In the genomic region with DNA sequence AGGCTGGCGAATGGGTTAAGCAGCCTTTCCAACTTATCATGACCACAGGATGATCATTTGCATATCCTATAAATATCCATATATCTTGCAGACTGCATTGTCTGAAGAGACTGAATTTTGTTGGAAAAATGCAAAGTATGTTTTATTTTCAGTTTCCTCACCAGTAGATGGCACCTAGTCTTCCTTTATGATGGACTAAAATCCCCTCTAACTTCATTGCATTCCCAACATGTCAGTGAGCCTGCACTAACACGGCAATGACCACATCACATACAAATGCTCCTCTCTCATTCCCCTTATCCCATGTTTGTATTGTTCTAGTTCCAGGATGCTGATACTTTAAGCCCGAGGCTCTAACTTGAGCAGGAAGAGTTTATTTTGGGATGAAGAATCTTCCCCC, we compare ENCODE assay signal across 9 cellular contexts. TPM values are rescaled to one million over a fixed set of nuclear protein-coding genes. Genes with fewer than 3 reads are reported as not detected.
DNase-seq lines count a peak whose midpoint lies in the region; ATAC-seq, FAIRE-seq and TF ChIP-seq lines count a peak whose summit lies in the region.
"Had no signal": no experiment of that assay in that cellular context is flagged by ENCODE, and none has a peak within 500 bp of the region (broad histone marks: within the 10 kb centered on the region; RNA-seq: fewer than 3 reads in every experiment).

No MANE protein-coding gene starts in this region.

- ATAC-seq in upper lobe of right lung: peak; percentile 72
- no peak for ATAC-seq in stimulated activated naive CD8-positive, alpha-beta T cell treated with anti-CD3 and anti-CD28 coated beads, Interleukin-15, Interleukin-2, amounts not matched to agents 100 U/mL and 50 U/mL, for 24 hours

- intact Hi-C loops in upper lobe of right lung (cut with DNase I): no loop called here

- H3K4me3 ChIP-seq in upper lobe of right lung: no peak overlapping the region

- H3K27me3 ChIP-seq in upper lobe of right lung: no peaks in the 10 kb centered on the region

- DNase-seq in AG20443 (ENCODE audit: low spot score): peak; percentile 47
- peak; percentile 34 for DNase-seq in HTR-8/SVneo (ENCODE audit: insufficient read length, low spot score)
- DNase-seq in hepatic stellate cell (ENCODE audit: low spot score): peak; percentile 18
- no peak for DNase-seq in upper lobe of right lung
- no peak for DNase-seq in activated CD4-positive, alpha-beta T cell treated with anti-CD3 and anti-CD28 coated beads, Interleukin-2, amount 50 U/mL, for 1 hour
- DNase-seq in mesenteric fat pad (ENCODE audit: low spot score): no peak
- no peak for DNase-seq in stimulated activated naive CD8-positive, alpha-beta T cell treated with anti-CD3 and anti-CD28 coated beads, Interleukin-15, Interleukin-2, amounts not matched to agents 100 U/mL and 50 U/mL, for 24 hours

- H3K9me3 ChIP-seq in upper lobe of right lung: no peaks in the 10 kb centered on the region

- H3K36me3 ChIP-seq in upper lobe of right lung: no peaks in the 10 kb centered on the region

- FAIRE-seq in HTR-8/SVneo (lab: Jason Lieb, UNC) (no peak), TTC549 (lab: Jason Lieb, UNC) (peak; percentile 11)
- FAIRE-seq: colon had no signal

- H3K27ac ChIP-seq in upper lobe of right lung: no peak overlapping the region

- peak; percentile 34 for TF ChIP-seq CTCF in upper lobe of right lung (IDR thresholded peaks at IDR 0.05)

- H3K4me1 ChIP-seq in upper lobe of right lung: no peaks in the 10 kb centered on the region

RNA-seq across cellular contexts. Expression of a gene that starts 24.7 kb away (rescaled TPM):
- total RNA-seq in upper lobe of right lung (not detected), mesenteric fat pad (not detected)

Comparison
In these comparisons a context has a peak if more than half of its experiments do, and no peak if none do; other contexts are left out.
1. DNase-seq: peak in AG20443 (single experiment), HTR-8/SVneo (single experiment) and hepatic stellate cell (single experiment); none in upper lobe of right lung (single experiment), activated CD4-positive, alpha-beta T cell treated with anti-CD3 and anti-CD28 coated beads, Interleukin-2, amount 50 U/mL, for 1 hour (single experiment), mesenteric fat pad (single experiment) and stimulated activated naive CD8-positive, alpha-beta T cell treated with anti-CD3 and anti-CD28 coated beads, Interleukin-15, Interleukin-2, amounts not matched to agents 100 U/mL and 50 U/mL, for 24 hours (single experiment).